In the genomic region with DNA sequence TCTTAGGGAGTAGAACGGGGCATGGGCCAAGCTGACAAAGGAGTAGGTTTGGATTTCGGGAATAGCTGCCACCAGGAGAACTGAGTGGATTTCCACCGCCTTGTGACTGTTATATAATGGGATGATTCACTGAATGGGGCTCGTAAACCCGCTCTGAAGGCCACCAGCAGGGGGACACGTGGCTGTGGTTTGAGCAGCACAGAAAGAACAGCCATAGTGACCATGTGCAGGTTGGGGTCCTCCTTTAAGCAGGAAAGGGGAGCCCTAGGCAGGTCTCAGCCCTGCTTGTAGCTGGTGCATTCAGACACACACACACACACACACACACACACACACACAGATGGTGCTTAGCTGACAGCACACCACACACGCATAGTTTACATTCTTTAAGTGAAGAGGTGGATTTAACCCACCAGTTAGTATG, we compare ENCODE assay signal across 8 cellular contexts. TPM values are rescaled to one million over a fixed set of nuclear protein-coding genes. Genes with fewer than 3 reads are reported as not detected.
DNase-seq lines count a peak whose midpoint lies in the region; ATAC-seq, FAIRE-seq and TF ChIP-seq lines count a peak whose summit lies in the region.
"Had no signal": no experiment of that assay in that cellular context is flagged by ENCODE, and none has a peak within 500 bp of the region (broad histone marks: within the 10 kb centered on the region; RNA-seq: fewer than 3 reads in every experiment).

No MANE protein-coding gene starts in this region.

- no peaks in the 10 kb centered on the region for H3K9me3 ChIP-seq in SJSA1 (replicated peaks)
- no peaks in the 10 kb centered on the region for H3K9me3 ChIP-seq in stomach smooth muscle (ENCODE audit: control insufficient read depth in 2 of 2, low read length in 2 of 2)
- H3K9me3 ChIP-seq: neutrophil had no signal

- H3K27me3 Mint-ChIP-seq in activated CD4-positive, alpha-beta T cell treated with anti-CD3 and anti-CD28 coated beads for 36 hours, result no peaks in the 10 kb centered on the region
- H3K27me3 Mint-ChIP-seq in activated naive CD4-positive, alpha-beta T cell treated with anti-CD3 and anti-CD28 coated beads, Interleukin-2, amount 10 ng/mL, durations not matched to agents 7 days and 5 days, result no peaks in the 10 kb centered on the region

- FAIRE-seq in H54 (lab: Jason Lieb, UNC), result peak; percentile 87

- no peaks in the 10 kb centered on the region for H3K27me3 ChIP-seq in SJSA1 (replicated peaks)
- no peaks in the 10 kb centered on the region for H3K27me3 ChIP-seq in stomach smooth muscle (ENCODE audit: control insufficient read depth in 1 of 2, insufficient read depth in 2 of 2, low read length in 2 of 2)

- H3K27ac ChIP-seq in SJSA1 (no peak overlapping the region), stomach smooth muscle (ENCODE audit: low read length) (peak overlapping the region; percentile 55)
- H3K27ac ChIP-seq: neutrophil had no signal

- H3K36me3 ChIP-seq in SJSA1 (no peaks in the 10 kb centered on the region), stomach smooth muscle (ENCODE audit: control insufficient read depth in 2 of 2, insufficient read depth in 2 of 2, low read length in 2 of 2) (no peaks in the 10 kb centered on the region)
- H3K36me3 ChIP-seq: neutrophil had no signal

- H3K4me1 ChIP-seq in SJSA1 (replicated peaks), result peaks cover 26% of the 10 kb centered on the region
- H3K4me1 ChIP-seq in stomach smooth muscle (ENCODE audit: control insufficient read depth, insufficient read depth, low read length), result peaks cover 64% of the 10 kb centered on the region

- POLR2A ChIA-PET in activated CD4-positive, alpha-beta T cell treated with anti-CD3 and anti-CD28 coated beads for 36 hours (lab: Charles Lee), result interaction anchor here (0.6 kb wide), 1 partner anchor 15 kb away, joined by 3 read pairs; no protein-coding TSS in a partner anchor

- peaks cover 13% of the 10 kb centered on the region for H3K4me1 Mint-ChIP-seq in activated CD4-positive, alpha-beta T cell treated with anti-CD3 and anti-CD28 coated beads for 36 hours
- peaks cover 15% of the 10 kb centered on the region for H3K4me1 Mint-ChIP-seq in activated naive CD4-positive, alpha-beta T cell treated with anti-CD3 and anti-CD28 coated beads, Interleukin-2, amount 10 ng/mL, durations not matched to agents 7 days and 5 days

- CTCF ChIA-PET in activated CD4-positive, alpha-beta T cell treated with anti-CD3 and anti-CD28 coated beads for 36 hours (lab: Charles Lee), result interaction anchor here (3.7 kb wide), 1 partner anchor 45 kb away, joined by 23 read pairs; no protein-coding TSS in a partner anchor
- CTCF ChIA-PET in activated naive CD4-positive, alpha-beta T cell treated with anti-CD3 and anti-CD28 coated beads, Interleukin-2, amount 10 ng/mL, durations not matched to agents 7 days and 5 days (lab: Charles Lee), result interaction anchor here (0.7 to 3.0 kb wide), 6 partner anchors 12 to 45 kb away, joined by 3 to 21 read pairs (median 5); no protein-coding TSS in a partner anchor

- no peaks in the 10 kb centered on the region for H3K9me3 Mint-ChIP-seq in activated CD4-positive, alpha-beta T cell treated with anti-CD3 and anti-CD28 coated beads for 36 hours (ENCODE audit: low read depth)
- peaks cover 7% of the 10 kb centered on the region for H3K9me3 Mint-ChIP-seq in activated naive CD4-positive, alpha-beta T cell treated with anti-CD3 and anti-CD28 coated beads, Interleukin-2, amount 10 ng/mL, durations not matched to agents 7 days and 5 days

- peak; percentile 72 for DNase-seq in H54 (ENCODE audit: insufficient read length, low spot score)
- peak; percentile 68 to 74 for DNase-seq in SJSA1 (ENCODE audit: low read depth in 1 of 2, low spot score in 2 of 2)
- peak; percentile 93 for DNase-seq in glomerular visceral epithelial cell (ENCODE audit: extremely low spot score)
- no peak for DNase-seq in activated CD4-positive, alpha-beta T cell treated with anti-CD3 and anti-CD28 coated beads for 36 hours
- DNase-seq in activated effector memory CD4-positive, alpha-beta T cell treated with Interleukin-2 at 50 U/mL for 16 hours, result no peak
- DNase-seq in activated naive CD4-positive, alpha-beta T cell treated with anti-CD3 and anti-CD28 coated beads, Interleukin-2, amount 10 ng/mL, durations not matched to agents 7 days and 5 days, result no peak

- no peak overlapping the region for H3K27ac Mint-ChIP-seq in activated CD4-positive, alpha-beta T cell treated with anti-CD3 and anti-CD28 coated beads for 36 hours
- H3K27ac Mint-ChIP-seq in activated naive CD4-positive, alpha-beta T cell treated with anti-CD3 and anti-CD28 coated beads, Interleukin-2, amount 10 ng/mL, durations not matched to agents 7 days and 5 days, result no peak overlapping the region

- ATAC-seq in activated CD4-positive, alpha-beta T cell treated with anti-CD3 and anti-CD28 coated beads for 36 hours, result no peak

- no peak overlapping the region for H3K4me3 ChIP-seq in SJSA1
- H3K4me3 ChIP-seq in stomach smooth muscle (ENCODE audit: low read length in 2 of 2), result peak overlapping the region in 1 of 2 donors; percentile 8

- TF ChIP-seq POLR2A in H54 (IDR thresholded peaks at IDR 0.05; ENCODE audit: low read depth, low read length), result no peak

- no peak overlapping the region for H3K9ac ChIP-seq in stomach smooth muscle (ENCODE audit: low read length in 2 of 2)

- H3K36me3 Mint-ChIP-seq in activated CD4-positive, alpha-beta T cell treated with anti-CD3 and anti-CD28 coated beads for 36 hours (ENCODE audit: low read depth), result no peaks in the 10 kb centered on the region
- peaks cover 7% of the 10 kb centered on the region for H3K36me3 Mint-ChIP-seq in activated naive CD4-positive, alpha-beta T cell treated with anti-CD3 and anti-CD28 coated beads, Interleukin-2, amount 10 ng/mL, durations not matched to agents 7 days and 5 days

- H3K4me3 Mint-ChIP-seq in activated CD4-positive, alpha-beta T cell treated with anti-CD3 and anti-CD28 coated beads for 36 hours, result no peak overlapping the region
- no peak overlapping the region for H3K4me3 Mint-ChIP-seq in activated naive CD4-positive, alpha-beta T cell treated with anti-CD3 and anti-CD28 coated beads, Interleukin-2, amount 10 ng/mL, durations not matched to agents 7 days and 5 days

- intact Hi-C loops in activated CD4-positive, alpha-beta T cell treated with anti-CD3 and anti-CD28 coated beads for 36 hours (cut with DNase I, micrococcal nuclease), result no loop called here

RNA-seq across cellular contexts. Expression of a gene that starts 8.6 kb away (rescaled TPM):
- total RNA-seq in SJSA1 (2014; rRNA removed; shearing (Covaris generic)), result 14.9 and 22.0 TPM in 2 replicates
- 10 to 100 TPM; 24.8 to 25.5 TPM for total RNA-seq in activated CD4-positive, alpha-beta T cell treated with anti-CD3 and anti-CD28 coated beads for 36 hours

RNA-seq across cellular contexts. Expression of a gene that starts 12.1 kb away (rescaled TPM):
- not detected in 2 replicates for total RNA-seq in SJSA1 (2014; rRNA removed; shearing (Covaris generic))
- total RNA-seq in activated CD4-positive, alpha-beta T cell treated with anti-CD3 and anti-CD28 coated beads for 36 hours, result under 1 TPM; 0.34 to 0.53 TPM

RNA-seq across cellular contexts. Expression of a gene that starts 41.1 kb away (rescaled TPM):
- 0.81 and 1.3 TPM in 2 replicates for total RNA-seq in SJSA1 (2014; rRNA removed; shearing (Covaris generic))
- total RNA-seq in activated CD4-positive, alpha-beta T cell treated with anti-CD3 and anti-CD28 coated beads for 36 hours, result under 1 TPM; 0.75 to 0.93 TPM

RNA-seq across cellular contexts. Expression of a gene that starts 57.9 kb away (rescaled TPM):
- total RNA-seq in SJSA1 (2014; rRNA removed; shearing (Covaris generic)), result not detected in 2 replicates
- total RNA-seq in activated CD4-positive, alpha-beta T cell treated with anti-CD3 and anti-CD28 coated beads for 36 hours, result not detected

Comparison
In these comparisons a context has a peak if more than half of its experiments do, and no peak if none do; other contexts are left out.
1. DNase-seq: peak in H54 (single experiment), SJSA1 (2 of 2) and glomerular visceral epithelial cell (single experiment); none in activated CD4-positive, alpha-beta T cell treated with anti-CD3 and anti-CD28 coated beads for 36 hours (single experiment), activated effector memory CD4-positive, alpha-beta T cell treated with Interleukin-2 at 50 U/mL for 16 hours (single experiment) and activated naive CD4-positive, alpha-beta T cell treated with anti-CD3 and anti-CD28 coated beads, Interleukin-2, amount 10 ng/mL, durations not matched to agents 7 days and 5 days (single experiment).